1 cellular context compared by ENCODE assay signal in genomic region chr7:106071999-106072714, GRCh38.
TF ChIP-seq lines count a peak whose summit lies in the region.

No MANE protein-coding gene starts in this region.

TF ChIP-seq in HEK293, 187 proteins besides CTCF, POLR2A, EP300 and RAD21 (continued from another document and continues in another):
- TF ChIP-seq ZNF76 (tag by site-specific recombination; IDR thresholded peaks at IDR 0.05; ENCODE audit: borderline replicate concordance, low read depth) (0 out of 2 replicates have a peak, but pooled peaks have one; percentile 22), SP7 (tag by site-specific recombination; IDR thresholded peaks at IDR 0.05) (no peak), PRDM2 (tag by site-specific recombination; IDR thresholded peaks at IDR 0.05; ENCODE audit: borderline replicate concordance) (no peak), ZNF146 (tag by site-specific recombination; IDR thresholded peaks at IDR 0.05) (no peak), ZNF16 (tag by site-specific recombination; IDR thresholded peaks at IDR 0.05; ENCODE audit: low read depth) (no peak), ZFP69B (tag by site-specific recombination; IDR thresholded peaks at IDR 0.05) (peak; percentile 55; the same call in 1 of the 2 replicates), YY1 (tag by site-specific recombination; IDR thresholded peaks at IDR 0.05) (no peak), SETDB1 (IDR thresholded peaks at IDR 0.05; ENCODE audit: insufficient read length, low read length) (no peak), ZNF391 (tag by site-specific recombination; IDR thresholded peaks at IDR 0.05; ENCODE audit: borderline replicate concordance, low read depth) (no peak), ZNF114 (tag by site-specific recombination; IDR thresholded peaks at IDR 0.05) (no peak), ZNF561 (tag by site-specific recombination; IDR thresholded peaks at IDR 0.05; ENCODE audit: borderline replicate concordance) (no peak), ZNF560 (tag by site-specific recombination; IDR thresholded peaks at IDR 0.05; ENCODE audit: borderline replicate concordance) (no peak), ZNF549 (tag by site-specific recombination; IDR thresholded peaks at IDR 0.05) (no peak), PRDM10 (tag by site-specific recombination; IDR thresholded peaks at IDR 0.05) (peak; percentile 82), BCL11A (tag by site-specific recombination; IDR thresholded peaks at IDR 0.05; ENCODE audit: low read depth) (no peak), ZNF280C (tag by site-specific recombination; IDR thresholded peaks at IDR 0.05) (no peak), HOXC10 (CRISPR knock-in tag; IDR thresholded peaks at IDR 0.05) (no peak), ZBTB20 (tag by site-specific recombination; IDR thresholded peaks at IDR 0.05) (peak; percentile 61), TRIM28 (IDR thresholded peaks at IDR 0.05; ENCODE audit: borderline replicate concordance, low read length) (no peak), ZBTB1 (tag by site-specific recombination; IDR thresholded peaks at IDR 0.05) (no peak), ZSCAN5A (tag by site-specific recombination; IDR thresholded peaks at IDR 0.05) (no peak), ZNF174 (tag by site-specific recombination; IDR thresholded peaks at IDR 0.05) (no peak), WT1 (tag by site-specific recombination; IDR thresholded peaks at IDR 0.05) (no peak), ZNF311 (tag by site-specific recombination; IDR thresholded peaks at IDR 0.05; ENCODE audit: borderline replicate concordance) (no peak), ZNF184 (tag by site-specific recombination; IDR thresholded peaks at IDR 0.05) (no peak), ZNF324 (tag by site-specific recombination; IDR thresholded peaks at IDR 0.05) (0 out of 2 replicates have a peak, but pooled peaks have one; percentile 19), ZNF510 (tag by site-specific recombination; IDR thresholded peaks at IDR 0.05; ENCODE audit: insufficient replicate concordance) (no peak), ZNF624 (tag by site-specific recombination; IDR thresholded peaks at IDR 0.05) (no peak), ZNF777 (tag by site-specific recombination; IDR thresholded peaks at IDR 0.05; ENCODE audit: borderline replicate concordance) (no peak)
- TF ChIP-seq, protein P1, sequence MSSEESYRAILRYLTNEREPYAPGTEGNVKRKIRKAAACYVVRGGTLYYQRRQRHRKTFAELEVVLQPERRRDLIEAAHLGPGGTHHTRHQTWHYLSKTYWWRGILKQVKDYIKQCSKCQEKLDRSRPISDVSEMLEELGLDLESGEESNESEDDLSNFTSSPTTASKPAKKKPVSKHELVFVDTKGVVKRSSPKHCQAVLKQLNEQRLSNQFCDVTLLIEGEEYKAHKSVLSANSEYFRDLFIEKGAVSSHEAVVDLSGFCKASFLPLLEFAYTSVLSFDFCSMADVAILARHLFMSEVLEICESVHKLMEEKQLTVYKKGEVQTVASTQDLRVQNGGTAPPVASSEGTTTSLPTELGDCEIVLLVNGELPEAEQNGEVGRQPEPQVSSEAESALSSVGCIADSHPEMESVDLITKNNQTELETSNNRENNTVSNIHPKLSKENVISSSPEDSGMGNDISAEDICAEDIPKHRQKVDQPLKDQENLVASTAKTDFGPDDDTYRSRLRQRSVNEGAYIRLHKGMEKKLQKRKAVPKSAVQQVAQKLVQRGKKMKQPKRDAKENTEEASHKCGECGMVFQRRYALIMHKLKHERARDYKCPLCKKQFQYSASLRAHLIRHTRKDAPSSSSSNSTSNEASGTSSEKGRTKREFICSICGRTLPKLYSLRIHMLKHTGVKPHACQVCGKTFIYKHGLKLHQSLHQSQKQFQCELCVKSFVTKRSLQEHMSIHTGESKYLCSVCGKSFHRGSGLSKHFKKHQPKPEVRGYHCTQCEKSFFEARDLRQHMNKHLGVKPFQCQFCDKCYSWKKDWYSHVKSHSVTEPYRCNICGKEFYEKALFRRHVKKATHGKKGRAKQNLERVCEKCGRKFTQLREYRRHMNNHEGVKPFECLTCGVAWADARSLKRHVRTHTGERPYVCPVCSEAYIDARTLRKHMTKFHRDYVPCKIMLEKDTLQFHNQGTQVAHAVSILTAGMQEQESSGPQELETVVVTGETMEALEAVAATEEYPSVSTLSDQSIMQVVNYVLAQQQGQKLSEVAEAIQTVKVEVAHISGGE (tag by site-specific recombination; conservative IDR thresholded peaks at IDR 0.05; ENCODE audit: low read depth): no peak
- TF ChIP-seq, protein P2, sequence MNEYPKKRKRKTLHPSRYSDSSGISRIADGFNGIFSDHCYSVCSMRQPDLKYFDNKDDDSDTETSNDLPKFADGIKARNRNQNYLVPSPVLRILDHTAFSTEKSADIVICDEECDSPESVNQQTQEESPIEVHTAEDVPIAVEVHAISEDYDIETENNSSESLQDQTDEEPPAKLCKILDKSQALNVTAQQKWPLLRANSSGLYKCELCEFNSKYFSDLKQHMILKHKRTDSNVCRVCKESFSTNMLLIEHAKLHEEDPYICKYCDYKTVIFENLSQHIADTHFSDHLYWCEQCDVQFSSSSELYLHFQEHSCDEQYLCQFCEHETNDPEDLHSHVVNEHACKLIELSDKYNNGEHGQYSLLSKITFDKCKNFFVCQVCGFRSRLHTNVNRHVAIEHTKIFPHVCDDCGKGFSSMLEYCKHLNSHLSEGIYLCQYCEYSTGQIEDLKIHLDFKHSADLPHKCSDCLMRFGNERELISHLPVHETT (tag by site-specific recombination; IDR thresholded peaks at IDR 0.05): no peak
- TF ChIP-seq, protein P3, sequence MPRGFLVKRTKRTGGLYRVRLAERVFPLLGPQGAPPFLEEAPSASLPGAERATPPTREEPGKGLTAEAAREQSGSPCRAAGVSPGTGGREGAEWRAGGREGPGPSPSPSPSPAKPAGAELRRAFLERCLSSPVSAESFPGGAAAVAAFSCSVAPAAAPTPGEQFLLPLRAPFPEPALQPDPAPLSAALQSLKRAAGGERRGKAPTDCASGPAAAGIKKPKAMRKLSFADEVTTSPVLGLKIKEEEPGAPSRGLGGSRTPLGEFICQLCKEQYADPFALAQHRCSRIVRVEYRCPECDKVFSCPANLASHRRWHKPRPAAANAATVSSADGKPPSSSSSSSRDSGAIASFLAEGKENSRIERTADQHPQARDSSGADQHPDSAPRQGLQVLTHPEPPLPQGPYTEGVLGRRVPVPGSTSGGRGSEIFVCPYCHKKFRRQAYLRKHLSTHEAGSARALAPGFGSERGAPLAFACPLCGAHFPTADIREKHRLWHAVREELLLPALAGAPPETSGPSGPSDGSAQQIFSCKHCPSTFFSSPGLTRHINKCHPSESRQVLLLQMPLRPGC (tag by site-specific recombination; IDR thresholded peaks at IDR 0.05): no peak
- TF ChIP-seq, protein P4, sequence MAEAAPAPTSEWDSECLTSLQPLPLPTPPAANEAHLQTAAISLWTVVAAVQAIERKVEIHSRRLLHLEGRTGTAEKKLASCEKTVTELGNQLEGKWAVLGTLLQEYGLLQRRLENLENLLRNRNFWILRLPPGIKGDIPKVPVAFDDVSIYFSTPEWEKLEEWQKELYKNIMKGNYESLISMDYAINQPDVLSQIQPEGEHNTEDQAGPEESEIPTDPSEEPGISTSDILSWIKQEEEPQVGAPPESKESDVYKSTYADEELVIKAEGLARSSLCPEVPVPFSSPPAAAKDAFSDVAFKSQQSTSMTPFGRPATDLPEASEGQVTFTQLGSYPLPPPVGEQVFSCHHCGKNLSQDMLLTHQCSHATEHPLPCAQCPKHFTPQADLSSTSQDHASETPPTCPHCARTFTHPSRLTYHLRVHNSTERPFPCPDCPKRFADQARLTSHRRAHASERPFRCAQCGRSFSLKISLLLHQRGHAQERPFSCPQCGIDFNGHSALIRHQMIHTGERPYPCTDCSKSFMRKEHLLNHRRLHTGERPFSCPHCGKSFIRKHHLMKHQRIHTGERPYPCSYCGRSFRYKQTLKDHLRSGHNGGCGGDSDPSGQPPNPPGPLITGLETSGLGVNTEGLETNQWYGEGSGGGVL (tag by site-specific recombination; IDR thresholded peaks at IDR 0.05): no peak
